ENCODE assay signal across 25 cellular contexts in the genomic region with DNA sequence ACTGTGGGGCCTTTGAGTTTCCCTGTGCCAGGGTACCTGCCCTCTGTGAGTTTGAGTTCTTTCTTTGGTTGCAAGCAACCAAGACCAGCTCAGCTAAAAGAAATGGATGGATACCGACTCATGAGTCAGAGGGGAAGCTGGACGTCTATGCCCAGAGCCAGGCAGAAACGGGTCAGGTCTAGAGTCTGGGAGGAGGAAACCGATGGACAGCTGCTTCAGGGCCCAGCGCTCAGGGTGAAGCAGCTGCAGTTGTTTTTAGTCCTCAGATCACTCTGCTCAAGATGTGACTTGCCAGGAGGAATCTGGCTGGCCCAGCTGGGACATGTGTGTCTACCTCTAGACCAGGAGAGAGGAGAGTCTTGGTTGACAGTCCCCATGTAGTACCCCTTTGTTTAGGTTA. TPM values are rescaled to one million over a fixed set of nuclear protein-coding genes. Genes with fewer than 3 reads are reported as not detected.
"Had no signal": no experiment of that assay in that cellular context is flagged by ENCODE, and none has a peak within 500 bp of the region (broad histone marks: within the 10 kb centered on the region; RNA-seq: fewer than 3 reads in every experiment).

No MANE protein-coding gene starts in this region.

- DNase-seq: activated CD4-positive, alpha-beta T cell treated with anti-CD3 and anti-CD28 coated beads, Interleukin-2, amount 10 ng/mL, durations not matched to agents 24 days and 14 days; activated CD8-positive, alpha-beta memory T cell treated with anti-CD3 and anti-CD28 coated beads, Interleukin-2, amount 10 ng/mL, durations not matched to agents 7 days and 5 days; activated CD8-positive, alpha-beta T cell treated with anti-CD3 and anti-CD28 coated beads for 36 hours; activated gamma-delta T cell; activated naive CD4-positive, alpha-beta T cell treated with anti-CD3 and anti-CD28 coated beads, Interleukin-2, amount 50 U/mL, for 16 hours; activated T-cell treated with anti-CD3 and anti-CD28 coated beads for 4 hours; cortex of kidney; heart left ventricle; islet precursor cell; left colon; posterior cingulate gyrus; stimulated activated CD4-positive, alpha-beta T cell treated with anti-CD3 and anti-CD28 coated beads, Interleukin-15, amount 100 ng/mL, for 24 hours; stomach; T-helper 2 cell; transverse colon; uterus had no signal

- H3K4me3 Mint-ChIP-seq: activated CD4-positive, alpha-beta T cell treated with anti-CD3 and anti-CD28 coated beads, Interleukin-2, amount 10 ng/mL, durations not matched to agents 24 days and 14 days; activated CD8-positive, alpha-beta memory T cell treated with anti-CD3 and anti-CD28 coated beads, Interleukin-2, amount 10 ng/mL, durations not matched to agents 7 days and 5 days; activated CD8-positive, alpha-beta T cell treated with anti-CD3 and anti-CD28 coated beads for 36 hours; memory B cell; neural crest cell; stimulated activated memory B cell treated with anti-CD40 and anti-IgM and Interleukin-4, amounts not matched to agents 10 μg/mL and 1 μg/mL and 100 μg/mL, for 72 hours had no signal

- H3K36me3 Mint-ChIP-seq: memory B cell; stimulated activated memory B cell treated with anti-CD40 and anti-IgM and Interleukin-4, amounts not matched to agents 10 μg/mL and 1 μg/mL and 100 μg/mL, for 72 hours had no signal

- H3K9me3 Mint-ChIP-seq: activated CD4-positive, alpha-beta T cell treated with anti-CD3 and anti-CD28 coated beads, Interleukin-2, amount 10 ng/mL, durations not matched to agents 24 days and 14 days; activated CD8-positive, alpha-beta T cell treated with anti-CD3 and anti-CD28 coated beads for 36 hours; activated T-helper 1 cell treated with anti-CD3 and anti-CD28 coated beads, Interleukin-12 subunit alpha, Interleukin-12 subunit beta, Interleukin-2, Interleukin-4 antibody, amounts not matched to agents 30 ng/mL and 10 ng/mL and 1 ng/mL, durations not matched to agents 14 hours and 24 hours and 36 hours; memory B cell; stimulated activated memory B cell treated with anti-CD40 and anti-IgM and Interleukin-4, amounts not matched to agents 10 μg/mL and 1 μg/mL and 100 μg/mL, for 72 hours had no signal

- ATAC-seq: activated CD4-positive, CD25-positive, alpha-beta regulatory T cell treated with anti-CD3 and anti-CD28 coated beads, Interleukin-2, amount 50 U/mL, for 24 hours; activated CD8-positive, alpha-beta memory T cell treated with anti-CD3 and anti-CD28 coated beads, Interleukin-2, amount 10 ng/mL, durations not matched to agents 7 days and 5 days; activated CD8-positive, alpha-beta T cell treated with anti-CD3 and anti-CD28 coated beads for 36 hours; gastroesophageal sphincter; heart left ventricle; left colon; sciatic nerve; stimulated activated memory B cell treated with anti-CD40 and anti-IgM and Interleukin-4, amounts not matched to agents 10 μg/mL and 1 μg/mL and 100 μg/mL, for 72 hours had no signal

- H3K27me3 Mint-ChIP-seq: memory B cell; stimulated activated memory B cell treated with anti-CD40 and anti-IgM and Interleukin-4, amounts not matched to agents 10 μg/mL and 1 μg/mL and 100 μg/mL, for 72 hours had no signal

- H3K27ac Mint-ChIP-seq: activated CD4-positive, alpha-beta T cell treated with anti-CD3 and anti-CD28 coated beads, Interleukin-2, amount 10 ng/mL, durations not matched to agents 24 days and 14 days; activated CD8-positive, alpha-beta memory T cell treated with anti-CD3 and anti-CD28 coated beads, Interleukin-2, amount 10 ng/mL, durations not matched to agents 7 days and 5 days; activated CD8-positive, alpha-beta T cell treated with anti-CD3 and anti-CD28 coated beads for 36 hours; activated T-helper 1 cell treated with anti-CD3 and anti-CD28 coated beads, Interleukin-12 subunit alpha, Interleukin-12 subunit beta, Interleukin-2, Interleukin-4 antibody, amounts not matched to agents 30 ng/mL and 10 ng/mL and 1 ng/mL, durations not matched to agents 14 hours and 24 hours and 36 hours; memory B cell; stimulated activated memory B cell treated with anti-CD40 and anti-IgM and Interleukin-4, amounts not matched to agents 10 μg/mL and 1 μg/mL and 100 μg/mL, for 72 hours had no signal

- H3K27ac ChIP-seq: ascending aorta, epithelial cell of prostate, gastroesophageal sphincter, heart left ventricle, stomach, transverse colon, uterus had no signal

RNA-seq across cellular contexts. Expression of a gene that starts 50.5 kb away (rescaled TPM):
- total RNA-seq: activated CD4-positive, alpha-beta T cell treated with anti-CD3 and anti-CD28 coated beads, Interleukin-2, amount 10 ng/mL, durations not matched to agents 24 days and 14 days; activated CD8-positive, alpha-beta memory T cell treated with anti-CD3 and anti-CD28 coated beads, Interleukin-2, amount 10 ng/mL, durations not matched to agents 7 days and 5 days; activated CD8-positive, alpha-beta T cell treated with anti-CD3 and anti-CD28 coated beads for 36 hours; activated T-helper 1 cell treated with anti-CD3 and anti-CD28 coated beads, Interleukin-12 subunit alpha, Interleukin-12 subunit beta, Interleukin-2, Interleukin-4 antibody, amounts not matched to agents 30 ng/mL and 10 ng/mL and 1 ng/mL, durations not matched to agents 14 hours and 24 hours and 36 hours; ascending aorta; left colon; sciatic nerve; transverse colon had no signal
- polyA plus RNA-seq: heart left ventricle had no signal
